ENCODE assay signal across 15 cellular contexts in genomic region chr15:74422370-74422722, GRCh38. TPM values are rescaled to one million over a fixed set of nuclear protein-coding genes. Genes with fewer than 3 reads are reported as not detected.
A peak's percentile ranks its signal among the peaks of the same experiment; 100 is the strongest.
DNase-seq lines count a peak whose midpoint lies in the region; ATAC-seq and TF ChIP-seq lines count a peak whose summit lies in the region.
"Had no signal": no experiment of that assay in that cellular context is flagged by ENCODE, and none has a peak within 500 bp of the region (broad histone marks: within the 10 kb centered on the region; RNA-seq: fewer than 3 reads in every experiment).

No MANE protein-coding gene starts in this region.

- no peak for TF ChIP-seq EP300 in SK-N-SH (IDR thresholded peaks at IDR 0.05; ENCODE audit: borderline replicate concordance in 1 of 2, low read depth in 1 of 2, low read length in 1 of 2)

- H3K27ac Mint-ChIP-seq in activated naive CD8-positive, alpha-beta T cell treated with anti-CD3 and anti-CD28 coated beads for 36 hours = peak overlapping the region; percentile 16

- peaks cover 28% of the 10 kb centered on the region for H3K36me3 Mint-ChIP-seq in activated naive CD8-positive, alpha-beta T cell treated with anti-CD3 and anti-CD28 coated beads for 36 hours

- no peak for TF ChIP-seq RAD21 in SK-N-SH (IDR thresholded peaks at IDR 0.05; ENCODE audit: low read length)

- CTCF ChIA-PET in SK-N-SH (lab: Yijun Ruan, JAX) = interaction anchor here (0.6 to 2.4 kb wide), 5 partner anchors 40 to 257 kb away, joined by 3 to 12 read pairs (median 3); no protein-coding TSS in a partner anchor

- POLR2A ChIA-PET in SK-N-SH (lab: Yijun Ruan, JAX) = no interaction called here

- H3K9me2 ChIP-seq in SK-N-SH = no peaks in the 10 kb centered on the region

- H3K27me3 ChIP-seq in SK-N-SH (ENCODE audit: insufficient read depth) = no peaks in the 10 kb centered on the region
- H3K27me3 ChIP-seq in layer of hippocampus (ENCODE audit: control insufficient read depth, insufficient read depth, low read length) = no peaks in the 10 kb centered on the region
- H3K27me3 ChIP-seq in subcutaneous abdominal adipose tissue (ENCODE audit: control insufficient read depth in 5 of 5, insufficient read depth in 4 of 5, low read length in 5 of 5) = no peaks in the 10 kb centered on the region
- H3K27me3 ChIP-seq: upper lobe of left lung had no signal

- H3K4me1 ChIP-seq in SK-N-SH (ENCODE audit: control insufficient read depth in 1 of 2, insufficient read depth in 2 of 2, low read depth in 1 of 2, low read length in 1 of 2) (peaks cover 21 to 34% of the 10 kb centered on the region in 2 experiments; a peak in 3 of 4 replicates), subcutaneous abdominal adipose tissue (ENCODE audit: control insufficient read depth in 5 of 5, insufficient read depth in 5 of 5, low read length in 5 of 5) (peaks cover 0 to 24% (median 15%) of the 10 kb centered on the region in 5 donors)

- no CpG with 5 or more reads among the region's 8 CpGs for WGBS in SK-N-SH (ENCODE audit: low lambda C conversion rate)

- peak overlapping the region; percentile 53 for H3K4me2 ChIP-seq in SK-N-SH

- H4K20me1 ChIP-seq in SK-N-SH (ENCODE audit: insufficient read depth) = no peaks in the 10 kb centered on the region

- no peaks in the 10 kb centered on the region for H3K9me3 ChIP-seq in SK-N-SH
- H3K9me3 ChIP-seq in subcutaneous abdominal adipose tissue (ENCODE audit: control insufficient read depth in 5 of 5, low read length in 5 of 5) = no peaks in the 10 kb centered on the region
- H3K9me3 ChIP-seq: upper lobe of left lung had no signal

- no peaks in the 10 kb centered on the region for H3K9me3 Mint-ChIP-seq in activated naive CD8-positive, alpha-beta T cell treated with anti-CD3 and anti-CD28 coated beads for 36 hours

- H3K27me3 Mint-ChIP-seq in activated naive CD8-positive, alpha-beta T cell treated with anti-CD3 and anti-CD28 coated beads for 36 hours = no peaks in the 10 kb centered on the region

- no peaks in the 10 kb centered on the region for H3K36me3 ChIP-seq in SK-N-SH (replicated peaks in 1 of 2; ENCODE audit: control insufficient read depth in 1 of 2, insufficient read depth in 2 of 2, low read length in 1 of 2)
- H3K36me3 ChIP-seq in subcutaneous abdominal adipose tissue (ENCODE audit: control insufficient read depth in 5 of 5, insufficient read depth in 5 of 5, low read length in 5 of 5) = no peaks in the 10 kb centered on the region
- H3K36me3 ChIP-seq: upper lobe of left lung had no signal

- H3K27ac ChIP-seq in SK-N-SH (ENCODE audit: low read depth in 2 of 2, low read length in 1 of 2) (no peak overlapping the region), layer of hippocampus (ENCODE audit: low read depth, low read length) (peak overlapping the region; percentile 94), subcutaneous abdominal adipose tissue (ENCODE audit: low read depth, low read length) (peak overlapping the region; percentile 54)

- DNase-seq in SK-N-SH = no peak
- DNase-seq in activated naive CD8-positive, alpha-beta T cell treated with anti-CD3 and anti-CD28 coated beads for 36 hours = no peak
- DNase-seq in activated T-cell treated with anti-CD3 and anti-CD28 coated beads, Interleukin-2, amount 50 U/mL, for 1 hour = no peak
- no peak for DNase-seq in NCI-H526 treated with DMSO at 0.1 percent for 48 hours (lab: John Stamatoyannopoulos, UW)
- DNase-seq: 8988T; activated CD8-positive, alpha-beta memory T cell treated with anti-CD3 and anti-CD28 coated beads, Interleukin-2, amount 50 U/mL, for 48 hours; NCI-H1105; NCI-H510A; SHP77 had no signal

- H3K79me2 ChIP-seq in SK-N-SH (ENCODE audit: insufficient read depth) = no peaks in the 10 kb centered on the region

- peaks cover 65% of the 10 kb centered on the region for H3K4me1 Mint-ChIP-seq in activated naive CD8-positive, alpha-beta T cell treated with anti-CD3 and anti-CD28 coated beads for 36 hours

- no peaks in the 10 kb centered on the region for H3F3A ChIP-seq in SK-N-SH (replicated peaks; ENCODE audit: insufficient read depth)

- H3K9ac ChIP-seq in SK-N-SH (no peak overlapping the region), subcutaneous abdominal adipose tissue (ENCODE audit: low read length in 5 of 5) (peak overlapping the region in 1 of 5 donors; percentile 43)

- no peak overlapping the region for H3K4me3 Mint-ChIP-seq in activated naive CD8-positive, alpha-beta T cell treated with anti-CD3 and anti-CD28 coated beads for 36 hours

- no peak for ATAC-seq in SK-N-SH treated with all-trans-retinoic acid at 6 μM for 48 hours
- no peak for ATAC-seq in HG02588 (IDR thresholded peaks at IDR 0.05; ENCODE audit: unreplicated experiment)

- H3K4me3 ChIP-seq in SK-N-SH (ENCODE audit: low read depth in 2 of 2, low read length in 1 of 2) (no peak overlapping the region), subcutaneous abdominal adipose tissue (ENCODE audit: low read depth in 1 of 5, low read length in 5 of 5) (no peak overlapping the region)
- H3K4me3 ChIP-seq: upper lobe of left lung had no signal

- H2AFZ ChIP-seq in SK-N-SH (ENCODE audit: low read depth) = no peak overlapping the region

- no peak for TF ChIP-seq CTCF in SK-N-SH (IDR thresholded peaks at IDR 0.05)

TF ChIP-seq in SK-N-SH, 30 proteins besides CTCF, POLR2A, EP300 and RAD21:
- TF ChIP-seq SMC3 (IDR thresholded peaks at IDR 0.05; ENCODE audit: low read depth, low read length) (no peak), RFX5 (IDR thresholded peaks at IDR 0.05; ENCODE audit: low read length) (no peak), GATA2 (CRISPR knock-in tag; IDR thresholded peaks at IDR 0.05) (no peak), TCF12 (IDR thresholded peaks at IDR 0.05) (no peak), ELF1 (IDR thresholded peaks at IDR 0.05) (no peak)
- TF ChIP-seq, protein P1, sequence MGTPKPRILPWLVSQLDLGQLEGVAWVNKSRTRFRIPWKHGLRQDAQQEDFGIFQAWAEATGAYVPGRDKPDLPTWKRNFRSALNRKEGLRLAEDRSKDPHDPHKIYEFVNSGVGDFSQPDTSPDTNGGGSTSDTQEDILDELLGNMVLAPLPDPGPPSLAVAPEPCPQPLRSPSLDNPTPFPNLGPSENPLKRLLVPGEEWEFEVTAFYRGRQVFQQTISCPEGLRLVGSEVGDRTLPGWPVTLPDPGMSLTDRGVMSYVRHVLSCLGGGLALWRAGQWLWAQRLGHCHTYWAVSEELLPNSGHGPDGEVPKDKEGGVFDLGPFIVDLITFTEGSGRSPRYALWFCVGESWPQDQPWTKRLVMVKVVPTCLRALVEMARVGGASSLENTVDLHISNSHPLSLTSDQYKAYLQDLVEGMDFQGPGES (IDR thresholded peaks at IDR 0.05; ENCODE audit: low read depth, low read length) = no peak
TF ChIP-seq in SK-N-SH: peak in this region for 0.

TF ChIP-seq in SK-N-SH treated with all-trans-retinoic acid at 6 μM for 48 hours, 23 proteins besides CTCF, POLR2A, EP300 and RAD21:
- TF ChIP-seq ZNF8 (CRISPR knock-in tag; IDR thresholded peaks at IDR 0.05) (no peak), SNAI2 (CRISPR knock-in tag; IDR thresholded peaks at IDR 0.05) (no peak), ZNF565 (CRISPR knock-in tag; conservative IDR thresholded peaks at IDR 0.05; ENCODE audit: low read depth) (no peak), ISL1 (CRISPR knock-in tag; IDR thresholded peaks at IDR 0.05) (no peak), BACH2 (CRISPR knock-in tag; IDR thresholded peaks at IDR 0.05; ENCODE audit: borderline replicate concordance) (no peak), RARB (CRISPR knock-in tag; IDR thresholded peaks at IDR 0.05) (no peak)

RNA-seq across cellular contexts. Expression of gene SEMA7A, which starts 11.4 kb away (rescaled TPM):
- 0.80 and 1.3 TPM in 2 replicates for polyA plus RNA-seq in SK-N-SH (2012; rRNA removed)
- 0.50 and 0.92 TPM in 2 replicates for polyA plus RNA-seq in SK-N-SH (2012; cell fraction: cytosol; rRNA removed)
- polyA plus RNA-seq in SK-N-SH (2012; cell fraction: nucleus; rRNA removed) = 1.1 and 1.3 TPM in 2 replicates
- total RNA-seq in activated naive CD8-positive, alpha-beta T cell treated with anti-CD3 and anti-CD28 coated beads for 36 hours = 10 to 100 TPM; 48.8 to 51.4 TPM

RNA-seq across cellular contexts. Expression of gene UBL7, which starts 38.6 kb away (rescaled TPM):
- polyA plus RNA-seq in SK-N-SH (2012; rRNA removed) = 81.1 and 89.7 TPM in 2 replicates
- polyA plus RNA-seq in SK-N-SH (2012; cell fraction: cytosol; rRNA removed) = 60.5 and 70.6 TPM in 2 replicates
- 33.2 and 36.5 TPM in 2 replicates for polyA plus RNA-seq in SK-N-SH (2012; cell fraction: nucleus; rRNA removed)
- 10 to 100 TPM; 56.6 to 56.8 TPM for total RNA-seq in activated naive CD8-positive, alpha-beta T cell treated with anti-CD3 and anti-CD28 coated beads for 36 hours

RNA-seq across cellular contexts. Expression of gene CYP11A1, which starts 54.9 kb away (rescaled TPM):
- polyA plus RNA-seq in SK-N-SH (2012; rRNA removed) = 0.08 TPM in 1 of 2 replicates, not detected in the other
- polyA plus RNA-seq in SK-N-SH (2012; cell fraction: cytosol; rRNA removed) = 0.03 TPM in 1 of 2 replicates, not detected in the other
- polyA plus RNA-seq in SK-N-SH (2012; cell fraction: nucleus; rRNA removed) = not detected in 2 replicates
- total RNA-seq in activated naive CD8-positive, alpha-beta T cell treated with anti-CD3 and anti-CD28 coated beads for 36 hours = under 1 TPM; 0.30 to 0.31 TPM
- total RNA-seq: pulmonary artery endothelial cell had no signal

Comparison
In these comparisons a context has a peak if more than half of its experiments do, and no peak if none do; other contexts are left out.
1. H3K27ac ChIP-seq: peak in layer of hippocampus (single experiment) and subcutaneous abdominal adipose tissue (single experiment); none in SK-N-SH (0 of 2).